In genomic region chr15:55279100-55279745, GRCh38 we compare ENCODE assay signal across 8 cellular contexts. TPM values are rescaled to one million over a fixed set of nuclear protein-coding genes. Genes with fewer than 3 reads are reported as not detected.
A peak's percentile ranks its signal among the peaks of the same experiment; 100 is the strongest.
DNase-seq lines count a peak whose midpoint lies in the region; ATAC-seq and TF ChIP-seq lines count a peak whose summit lies in the region.
"Had no signal": no experiment of that assay in that cellular context is flagged by ENCODE, and none has a peak within 500 bp of the region (broad histone marks: within the 10 kb centered on the region; RNA-seq: fewer than 3 reads in every experiment).

No MANE protein-coding gene starts in this region.

- CTCF ChIA-PET in CD4-positive, alpha-beta T cell (lab: Charles Lee), result interaction anchor here (1.0 to 1.4 kb wide), 2 partner anchors 8 to 12 kb away, joined by 3 to 4 read pairs; no protein-coding TSS in a partner anchor
- CTCF ChIA-PET in naive thymus-derived CD4-positive, alpha-beta T cell (lab: Charles Lee), result no interaction called here

- H3K36me3 Mint-ChIP-seq in CD4-positive, alpha-beta T cell (ENCODE audit: low read depth), result no peaks in the 10 kb centered on the region
- no peaks in the 10 kb centered on the region for H3K36me3 Mint-ChIP-seq in HFFc6 (ENCODE audit: low read depth)
- peaks cover 51% of the 10 kb centered on the region for H3K36me3 Mint-ChIP-seq in activated naive CD8-positive, alpha-beta T cell treated with anti-CD3 and anti-CD28 coated beads for 36 hours
- peaks cover 0 to 17% (median 0%) of the 10 kb centered on the region in 5 donors for H3K36me3 Mint-ChIP-seq in naive thymus-derived CD4-positive, alpha-beta T cell

- no peak for ATAC-seq in CD4-positive, alpha-beta T cell (ENCODE audit: poor library complexity)
- no peak for ATAC-seq in naive thymus-derived CD4-positive, alpha-beta T cell
- no peak for ATAC-seq in gastrocnemius medialis

- H3K4me3 ChIP-seq in naive thymus-derived CD4-positive, alpha-beta T cell (ENCODE audit: low read length), result peak overlapping the region; percentile 21
- H3K4me3 ChIP-seq in vagina (no peak overlapping the region), gastrocnemius medialis (no peak overlapping the region)

- H3K27ac ChIP-seq in CD4-positive, alpha-beta T cell (ENCODE audit: low read depth, low read length), result peak overlapping the region; percentile 69
- H3K27ac ChIP-seq in naive thymus-derived CD4-positive, alpha-beta T cell (ENCODE audit: low read depth, low read length), result peak overlapping the region; percentile 59
- H3K27ac ChIP-seq in vagina, result no peak overlapping the region
- H3K27ac ChIP-seq in gastrocnemius medialis, result no peak overlapping the region

- no peaks in the 10 kb centered on the region for H3K9me3 Mint-ChIP-seq in CD4-positive, alpha-beta T cell
- no peaks in the 10 kb centered on the region for H3K9me3 Mint-ChIP-seq in HFFc6
- H3K9me3 Mint-ChIP-seq in activated naive CD8-positive, alpha-beta T cell treated with anti-CD3 and anti-CD28 coated beads for 36 hours, result peaks cover 2% of the 10 kb centered on the region
- no peaks in the 10 kb centered on the region for H3K9me3 Mint-ChIP-seq in naive thymus-derived CD4-positive, alpha-beta T cell

- H3K9me3 ChIP-seq in CD4-positive, alpha-beta T cell (ENCODE audit: control insufficient read depth, low read length), result no peaks in the 10 kb centered on the region
- no peaks in the 10 kb centered on the region for H3K9me3 ChIP-seq in naive thymus-derived CD4-positive, alpha-beta T cell (ENCODE audit: control insufficient read depth in 2 of 3, low read length in 3 of 3)
- H3K9me3 ChIP-seq in vagina, result no peaks in the 10 kb centered on the region
- H3K9me3 ChIP-seq in gastrocnemius medialis, result no peaks in the 10 kb centered on the region

- intact Hi-C loops in CD4-positive, alpha-beta T cell (cut with DNase I, micrococcal nuclease), result no loop called here
- intact Hi-C loops in naive thymus-derived CD4-positive, alpha-beta T cell (cut with micrococcal nuclease), result loop anchor here in 1 of 2 donors (5.0 kb wide), 2 partner anchors 37 to 38 kb away; partner anchors contain the start of genes PIGB and PIGBOS1
- intact Hi-C loops in vagina (cut with DNase I) (no loop called here), gastrocnemius medialis (cut with DNase I; ENCODE audit: low total_unique reads) (no loop called here)

- H3K36me3 ChIP-seq in naive thymus-derived CD4-positive, alpha-beta T cell (ENCODE audit: control insufficient read depth in 2 of 3, insufficient read depth in 3 of 3, low read length in 3 of 3), result no peaks in the 10 kb centered on the region
- H3K36me3 ChIP-seq in vagina (no peaks in the 10 kb centered on the region), gastrocnemius medialis (no peaks in the 10 kb centered on the region)

- peak overlapping the region; percentile 47 for H3K4me3 Mint-ChIP-seq in CD4-positive, alpha-beta T cell
- no peak overlapping the region for H3K4me3 Mint-ChIP-seq in HFFc6
- peak overlapping the region; percentile 36 for H3K4me3 Mint-ChIP-seq in activated naive CD8-positive, alpha-beta T cell treated with anti-CD3 and anti-CD28 coated beads for 36 hours
- peak overlapping the region in 8 of 10 donors; percentile 31 to 82 (median 62) for H3K4me3 Mint-ChIP-seq in naive thymus-derived CD4-positive, alpha-beta T cell

- H3K4me1 ChIP-seq in naive thymus-derived CD4-positive, alpha-beta T cell (ENCODE audit: control insufficient read depth in 2 of 2, insufficient read depth in 2 of 2, low read length in 2 of 2), result peaks cover 43 to 84% of the 10 kb centered on the region in 2 donors
- H3K4me1 ChIP-seq in vagina, result peaks cover 42% of the 10 kb centered on the region
- H3K4me1 ChIP-seq in gastrocnemius medialis, result no peaks in the 10 kb centered on the region

- H3K27me3 Mint-ChIP-seq in CD4-positive, alpha-beta T cell, result no peaks in the 10 kb centered on the region
- H3K27me3 Mint-ChIP-seq in HFFc6 (ENCODE audit: insufficient read depth), result peaks cover 5% of the 10 kb centered on the region; the same call in 1 of the 2 replicates
- no peaks in the 10 kb centered on the region for H3K27me3 Mint-ChIP-seq in activated naive CD8-positive, alpha-beta T cell treated with anti-CD3 and anti-CD28 coated beads for 36 hours
- H3K27me3 Mint-ChIP-seq in naive thymus-derived CD4-positive, alpha-beta T cell, result no peaks in the 10 kb centered on the region
- H3K27me3 Mint-ChIP-seq: progenitor cell of endocrine pancreas had no signal

- H3K27ac Mint-ChIP-seq in CD4-positive, alpha-beta T cell, result peak overlapping the region; percentile 94
- peak overlapping the region; percentile 86 for H3K27ac Mint-ChIP-seq in HFFc6
- peak overlapping the region; percentile 97 for H3K27ac Mint-ChIP-seq in activated naive CD8-positive, alpha-beta T cell treated with anti-CD3 and anti-CD28 coated beads for 36 hours
- peak overlapping the region; percentile 68 to 95 (median 87) for H3K27ac Mint-ChIP-seq in naive thymus-derived CD4-positive, alpha-beta T cell
- H3K27ac Mint-ChIP-seq: progenitor cell of endocrine pancreas had no signal

- H3K4me1 Mint-ChIP-seq in CD4-positive, alpha-beta T cell (ENCODE audit: low read depth), result peaks cover 86% of the 10 kb centered on the region
- peaks cover 51% of the 10 kb centered on the region for H3K4me1 Mint-ChIP-seq in HFFc6 (ENCODE audit: low read depth)
- peaks cover 85% of the 10 kb centered on the region for H3K4me1 Mint-ChIP-seq in activated naive CD8-positive, alpha-beta T cell treated with anti-CD3 and anti-CD28 coated beads for 36 hours
- H3K4me1 Mint-ChIP-seq in naive thymus-derived CD4-positive, alpha-beta T cell, result peaks cover 33 to 93% (median 84%) of the 10 kb centered on the region in 7 donors

- no peak for TF ChIP-seq CTCF in CD4-positive, alpha-beta T cell (IDR thresholded peaks at IDR 0.05)
- TF ChIP-seq CTCF in HFFc6 (IDR thresholded peaks at IDR 0.05) (no peak), vagina (IDR thresholded peaks at IDR 0.05) (no peak), gastrocnemius medialis (IDR thresholded peaks at IDR 0.05 in 4 of 5, conservative IDR thresholded peaks at IDR 0.05 in 1 of 5) (no peak)

- POLR2A ChIA-PET in CD4-positive, alpha-beta T cell (lab: Charles Lee), result interaction anchor here (3.5 to 4.4 kb wide), 2 partner anchors 9 to 11 kb away, joined by 10 to 37 read pairs; no protein-coding TSS in a partner anchor
- POLR2A ChIA-PET in naive thymus-derived CD4-positive, alpha-beta T cell (lab: Charles Lee), result no interaction called here

- TF ChIP-seq POLR2A in vagina (IDR thresholded peaks at IDR 0.05) (no peak), gastrocnemius medialis (IDR thresholded peaks at IDR 0.05) (no peak)

- no peaks in the 10 kb centered on the region for H3K27me3 ChIP-seq in CD4-positive, alpha-beta T cell (ENCODE audit: control insufficient read depth, insufficient read depth, low read length)
- no peaks in the 10 kb centered on the region for H3K27me3 ChIP-seq in naive thymus-derived CD4-positive, alpha-beta T cell (ENCODE audit: control insufficient read depth in 2 of 2, insufficient read depth in 2 of 2, low read length in 2 of 2)
- H3K27me3 ChIP-seq in vagina, result no peaks in the 10 kb centered on the region
- H3K27me3 ChIP-seq in gastrocnemius medialis, result no peaks in the 10 kb centered on the region

- no peak for DNase-seq in CD4-positive, alpha-beta T cell
- DNase-seq in HFFc6, result no peak
- DNase-seq in activated naive CD8-positive, alpha-beta T cell treated with anti-CD3 and anti-CD28 coated beads for 36 hours, result no peak
- DNase-seq in naive thymus-derived CD4-positive, alpha-beta T cell, result no peak
- DNase-seq in vagina (ENCODE audit: extremely low spot score in 2 of 2), result no peak
- no peak for DNase-seq in COLO668 (lab: John Stamatoyannopoulos, UW; ENCODE audit: unreplicated experiment)
- no peak for DNase-seq in gastrocnemius medialis

- in situ Hi-C loops in gastrocnemius medialis (cut with MboI; ENCODE audit: low sequenced_read_pairs in 4 of 4), result no loop called here

RNA-seq across cellular contexts. Expression of gene RAB27A, which starts 10.4 kb away (rescaled TPM):
- total RNA-seq in CD4-positive, alpha-beta T cell, result 1 to 10 TPM; 9.0 TPM
- total RNA-seq in HFFc6 (2021; fragmentation: NEBNext Ultra II Directional; extraction: Animal tissue kit (Norgen Biotek cat#: 25700)), result 10 to 100 TPM in 4 of 6 experiments, 1 to 10 TPM in 2; 6.9 to 13.7 (median 13.0) TPM
- 10 to 100 TPM; 82.2 to 91.0 TPM for total RNA-seq in activated naive CD8-positive, alpha-beta T cell treated with anti-CD3 and anti-CD28 coated beads for 36 hours
- 10 to 100 TPM; 17.1 to 69.9 (median 20.7) TPM for total RNA-seq in naive thymus-derived CD4-positive, alpha-beta T cell
- polyA plus RNA-seq in naive thymus-derived CD4-positive, alpha-beta T cell, result 10 to 100 TPM; 17.6 to 25.4 TPM
- 29.5 TPM for total RNA-seq in vagina
- 1 to 10 TPM; 1.1 to 3.2 (median 1.8) TPM for total RNA-seq in gastrocnemius medialis

RNA-seq across cellular contexts. Expression of gene PIGBOS1, which starts 39.7 kb away (rescaled TPM):
- total RNA-seq in CD4-positive, alpha-beta T cell, result 10 to 100 TPM in 1 of 2 experiments, 1 to 10 TPM in 1; 6.2 to 10.1 TPM
- 10 to 100 TPM in 1 of 6 experiments, 1 to 10 TPM in 5; 7.8 to 11.0 (median 8.4) TPM for total RNA-seq in HFFc6 (2021; fragmentation: NEBNext Ultra II Directional; extraction: Animal tissue kit (Norgen Biotek cat#: 25700))
- 10 to 100 TPM; 13.6 to 14.4 TPM for total RNA-seq in activated naive CD8-positive, alpha-beta T cell treated with anti-CD3 and anti-CD28 coated beads for 36 hours
- 10 to 100 TPM in 4 of 5 experiments, 1 to 10 TPM in 1; 8.8 to 21.3 (median 12.5) TPM for total RNA-seq in naive thymus-derived CD4-positive, alpha-beta T cell
- 10 to 100 TPM; 30.6 to 49.8 TPM for polyA plus RNA-seq in naive thymus-derived CD4-positive, alpha-beta T cell
- 6.4 TPM for total RNA-seq in vagina
- 10 to 100 TPM in 2 of 4 donors, 1 to 10 TPM in 2; 5.7 to 11.8 (median 9.7) TPM for total RNA-seq in gastrocnemius medialis

RNA-seq across cellular contexts. Expression of gene PIGB, which starts 39.8 kb away (rescaled TPM):
- total RNA-seq in CD4-positive, alpha-beta T cell, result 10 to 100 TPM; 21.5 to 21.6 TPM
- 10 to 100 TPM; 13.2 to 21.0 (median 17.4) TPM for total RNA-seq in HFFc6 (2021; fragmentation: NEBNext Ultra II Directional; extraction: Animal tissue kit (Norgen Biotek cat#: 25700))
- total RNA-seq in activated naive CD8-positive, alpha-beta T cell treated with anti-CD3 and anti-CD28 coated beads for 36 hours, result 10 to 100 TPM; 16.9 to 20.3 TPM
- total RNA-seq in naive thymus-derived CD4-positive, alpha-beta T cell, result 10 to 100 TPM; 21.4 to 30.2 (median 24.3) TPM
- polyA plus RNA-seq in naive thymus-derived CD4-positive, alpha-beta T cell, result 10 to 100 TPM; 11.9 to 21.0 TPM
- total RNA-seq in vagina (6.9 TPM), gastrocnemius medialis (10 to 100 TPM in 2 of 4 donors, 1 to 10 TPM in 2; 1.2 to 22.9 (median 5.7) TPM)

Comparison
In these comparisons a context has a peak if more than half of its experiments do, and no peak if none do; other contexts are left out.
1. H3K27ac ChIP-seq: peak in CD4-positive, alpha-beta T cell (single experiment) and naive thymus-derived CD4-positive, alpha-beta T cell (single experiment); none in vagina (single experiment) and gastrocnemius medialis (0 of 4).
2. Peak in every context shown above with its lines, with median percentiles within 50 percentile points of each other: H3K27ac Mint-ChIP-seq.